ENCODE assay signal across 1 cellular context in genomic region chr14:23071244-23071974, GRCh38.
A peak's percentile ranks its signal among the peaks of the same experiment; 100 is the strongest.
TF ChIP-seq lines count a peak whose summit lies in the region.

No MANE protein-coding gene starts in this region.

TF ChIP-seq in HepG2, 621 proteins besides CTCF, POLR2A, EP300 and RAD21 (continued from another document and continues in another):
- TF ChIP-seq, protein P1, sequence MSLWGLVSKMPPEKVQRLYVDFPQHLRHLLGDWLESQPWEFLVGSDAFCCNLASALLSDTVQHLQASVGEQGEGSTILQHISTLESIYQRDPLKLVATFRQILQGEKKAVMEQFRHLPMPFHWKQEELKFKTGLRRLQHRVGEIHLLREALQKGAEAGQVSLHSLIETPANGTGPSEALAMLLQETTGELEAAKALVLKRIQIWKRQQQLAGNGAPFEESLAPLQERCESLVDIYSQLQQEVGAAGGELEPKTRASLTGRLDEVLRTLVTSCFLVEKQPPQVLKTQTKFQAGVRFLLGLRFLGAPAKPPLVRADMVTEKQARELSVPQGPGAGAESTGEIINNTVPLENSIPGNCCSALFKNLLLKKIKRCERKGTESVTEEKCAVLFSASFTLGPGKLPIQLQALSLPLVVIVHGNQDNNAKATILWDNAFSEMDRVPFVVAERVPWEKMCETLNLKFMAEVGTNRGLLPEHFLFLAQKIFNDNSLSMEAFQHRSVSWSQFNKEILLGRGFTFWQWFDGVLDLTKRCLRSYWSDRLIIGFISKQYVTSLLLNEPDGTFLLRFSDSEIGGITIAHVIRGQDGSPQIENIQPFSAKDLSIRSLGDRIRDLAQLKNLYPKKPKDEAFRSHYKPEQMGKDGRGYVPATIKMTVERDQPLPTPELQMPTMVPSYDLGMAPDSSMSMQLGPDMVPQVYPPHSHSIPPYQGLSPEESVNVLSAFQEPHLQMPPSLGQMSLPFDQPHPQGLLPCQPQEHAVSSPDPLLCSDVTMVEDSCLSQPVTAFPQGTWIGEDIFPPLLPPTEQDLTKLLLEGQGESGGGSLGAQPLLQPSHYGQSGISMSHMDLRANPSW (CRISPR knock-in tag; IDR thresholded peaks at IDR 0.05; ENCODE audit: borderline replicate concordance), result no peak
- TF ChIP-seq ZNF496 (CRISPR knock-in tag; IDR thresholded peaks at IDR 0.05; ENCODE audit: insufficient replicate concordance) (no peak), BORCS8-MEF2B (CRISPR knock-in tag; IDR thresholded peaks at IDR 0.05) (peak; percentile 61), ZNF83 (CRISPR knock-in tag; IDR thresholded peaks at IDR 0.05; ENCODE audit: borderline replicate concordance) (no peak; the same call in 1 of the 2 replicates), KDM5A (IDR thresholded peaks at IDR 0.05; ENCODE audit: borderline replicate concordance, low read length) (peak; percentile 89), ZNF101 (CRISPR knock-in tag; IDR thresholded peaks at IDR 0.05; ENCODE audit: borderline replicate concordance, low read depth) (no peak; the same call in 1 of the 2 replicates), LCORL (IDR thresholded peaks at IDR 0.05) (no peak), LCORL (CRISPR knock-in tag; IDR thresholded peaks at IDR 0.05) (peak; percentile 80), KDM3A (CRISPR knock-in tag; IDR thresholded peaks at IDR 0.05; ENCODE audit: low read depth) (peak; percentile 39; the same call in 1 of the 2 replicates), ISL2 (CRISPR knock-in tag; IDR thresholded peaks at IDR 0.05) (no peak), GFI1 (CRISPR knock-in tag; IDR thresholded peaks at IDR 0.05; ENCODE audit: borderline replicate concordance) (no peak; the same call in none of the 2 replicates), ZNF138 (CRISPR knock-in tag; IDR thresholded peaks at IDR 0.05; ENCODE audit: low read depth) (0 out of 2 replicates have a peak, but pooled peaks have one; percentile 21), POLR2AphosphoS5 (IDR thresholded peaks at IDR 0.05; ENCODE audit: low read depth, low read length) (peak; percentile 98), KDM4B (CRISPR knock-in tag; IDR thresholded peaks at IDR 0.05) (peak; percentile 67; the same call in 1 of the 2 replicates), ZNF777 (CRISPR knock-in tag; IDR thresholded peaks at IDR 0.05) (no peak), ZNF224 (CRISPR knock-in tag; IDR thresholded peaks at IDR 0.05) (peak; percentile 91), PRDM10 (CRISPR knock-in tag; IDR thresholded peaks at IDR 0.05; ENCODE audit: low read depth) (peak; percentile 43; the same call in 1 of the 2 replicates), NKX3-1 (CRISPR knock-in tag; IDR thresholded peaks at IDR 0.05) (no peak), MIXL1 (CRISPR knock-in tag; IDR thresholded peaks at IDR 0.05) (peak; percentile 84; the same call in 1 of the 2 replicates), ZNF264 (CRISPR knock-in tag; IDR thresholded peaks at IDR 0.05) (no peak), PPARG (CRISPR knock-in tag; conservative IDR thresholded peaks at IDR 0.05) (0 out of 2 replicates have a peak, but pooled peaks have one; percentile 29), ZNF546 (CRISPR knock-in tag; conservative IDR thresholded peaks at IDR 0.05) (no peak), ZNF841 (CRISPR knock-in tag; IDR thresholded peaks at IDR 0.05; ENCODE audit: borderline replicate concordance) (no peak), CCAR2 (optimal IDR thresholded peaks at IDR 0.05; ENCODE audit: low read depth, low read length) (no peak), ZNF563 (CRISPR knock-in tag; IDR thresholded peaks at IDR 0.05) (peak; percentile 82), ZZZ3 (CRISPR knock-in tag; IDR thresholded peaks at IDR 0.05; ENCODE audit: borderline replicate concordance) (peak; percentile 80; the same call in 1 of the 2 replicates), ZNF616 (CRISPR knock-in tag; IDR thresholded peaks at IDR 0.05; ENCODE audit: low read depth) (no peak; the same call in 1 of the 2 replicates), ZSCAN9 (CRISPR knock-in tag; IDR thresholded peaks at IDR 0.05; ENCODE audit: borderline replicate concordance) (peak; percentile 43; the same call in 1 of the 2 replicates), ZBTB40 (IDR thresholded peaks at IDR 0.05) (no peak), ZBTB40 (CRISPR knock-in tag; IDR thresholded peaks at IDR 0.05) (peak; percentile 62), KDM2A (CRISPR knock-in tag; IDR thresholded peaks at IDR 0.05; ENCODE audit: borderline replicate concordance, low read depth) (peak; percentile 100), ZBTB49 (CRISPR knock-in tag; IDR thresholded peaks at IDR 0.05; ENCODE audit: borderline replicate concordance) (no peak; the same call in 1 of the 2 replicates), HNRNPL (IDR thresholded peaks at IDR 0.05; ENCODE audit: low read depth, low read length) (0 out of 2 replicates have a peak, but pooled peaks have one; percentile 31), ZNF430 (CRISPR knock-in tag; IDR thresholded peaks at IDR 0.05) (peak; percentile 79; the same call in 1 of the 2 replicates), ZNF354B (CRISPR knock-in tag; IDR thresholded peaks at IDR 0.05) (no peak), ZNF136 (CRISPR knock-in tag; IDR thresholded peaks at IDR 0.05; ENCODE audit: low read depth) (peak; percentile 61; the same call in 1 of the 2 replicates), NCOA5 (CRISPR knock-in tag; IDR thresholded peaks at IDR 0.05) (no peak)
- TF ChIP-seq, protein P2, sequence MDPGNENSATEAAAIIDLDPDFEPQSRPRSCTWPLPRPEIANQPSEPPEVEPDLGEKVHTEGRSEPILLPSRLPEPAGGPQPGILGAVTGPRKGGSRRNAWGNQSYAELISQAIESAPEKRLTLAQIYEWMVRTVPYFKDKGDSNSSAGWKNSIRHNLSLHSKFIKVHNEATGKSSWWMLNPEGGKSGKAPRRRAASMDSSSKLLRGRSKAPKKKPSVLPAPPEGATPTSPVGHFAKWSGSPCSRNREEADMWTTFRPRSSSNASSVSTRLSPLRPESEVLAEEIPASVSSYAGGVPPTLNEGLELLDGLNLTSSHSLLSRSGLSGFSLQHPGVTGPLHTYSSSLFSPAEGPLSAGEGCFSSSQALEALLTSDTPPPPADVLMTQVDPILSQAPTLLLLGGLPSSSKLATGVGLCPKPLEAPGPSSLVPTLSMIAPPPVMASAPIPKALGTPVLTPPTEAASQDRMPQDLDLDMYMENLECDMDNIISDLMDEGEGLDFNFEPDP (CRISPR knock-in tag; conservative IDR thresholded peaks at IDR 0.05), result no peak
- TF ChIP-seq, protein P3, sequence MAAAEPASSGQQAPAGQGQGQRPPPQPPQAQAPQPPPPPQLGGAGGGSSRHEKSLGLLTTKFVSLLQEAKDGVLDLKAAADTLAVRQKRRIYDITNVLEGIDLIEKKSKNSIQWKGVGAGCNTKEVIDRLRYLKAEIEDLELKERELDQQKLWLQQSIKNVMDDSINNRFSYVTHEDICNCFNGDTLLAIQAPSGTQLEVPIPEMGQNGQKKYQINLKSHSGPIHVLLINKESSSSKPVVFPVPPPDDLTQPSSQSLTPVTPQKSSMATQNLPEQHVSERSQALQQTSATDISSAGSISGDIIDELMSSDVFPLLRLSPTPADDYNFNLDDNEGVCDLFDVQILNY (CRISPR knock-in tag; conservative IDR thresholded peaks at IDR 0.05), result no peak
- TF ChIP-seq, protein P4, sequence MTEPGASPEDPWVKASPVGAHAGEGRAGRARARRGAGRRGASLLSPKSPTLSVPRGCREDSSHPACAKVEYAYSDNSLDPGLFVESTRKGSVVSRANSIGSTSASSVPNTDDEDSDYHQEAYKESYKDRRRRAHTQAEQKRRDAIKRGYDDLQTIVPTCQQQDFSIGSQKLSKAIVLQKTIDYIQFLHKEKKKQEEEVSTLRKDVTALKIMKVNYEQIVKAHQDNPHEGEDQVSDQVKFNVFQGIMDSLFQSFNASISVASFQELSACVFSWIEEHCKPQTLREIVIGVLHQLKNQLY (CRISPR knock-in tag; IDR thresholded peaks at IDR 0.05), result peak; percentile 29
